ENCODE assay signal across 21 cellular contexts in the genomic region with DNA sequence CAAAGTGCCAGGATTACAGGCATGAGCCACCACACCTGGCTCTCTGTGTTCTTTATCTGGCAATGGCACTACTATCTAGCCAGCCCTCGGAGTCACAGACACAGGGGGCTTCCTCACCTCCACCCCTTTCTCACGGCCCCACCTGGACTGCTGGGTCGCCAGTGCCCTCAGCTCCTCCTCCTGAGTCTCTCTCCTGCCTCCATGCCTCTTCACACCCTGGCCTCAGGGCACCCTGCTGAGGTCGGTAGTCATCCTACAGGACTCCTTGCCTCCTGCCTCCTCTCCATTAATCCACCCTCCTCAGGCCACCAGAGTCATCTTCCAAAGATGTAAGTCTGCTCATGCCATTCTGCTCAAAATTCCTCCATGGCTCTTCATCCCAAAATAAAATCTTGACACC. TPM values are rescaled to one million over a fixed set of nuclear protein-coding genes. Genes with fewer than 3 reads are reported as not detected.
A peak's percentile ranks its signal among the peaks of the same experiment; 100 is the strongest.
DNase-seq lines count a peak whose midpoint lies in the region; ATAC-seq and TF ChIP-seq lines count a peak whose summit lies in the region.
"Had no signal": no experiment of that assay in that cellular context is flagged by ENCODE, and none has a peak within 500 bp of the region (broad histone marks: within the 10 kb centered on the region; RNA-seq: fewer than 3 reads in every experiment).

No MANE protein-coding gene starts in this region.

- no peaks in the 10 kb centered on the region for H3F3A ChIP-seq in neural progenitor cell (ENCODE audit: low read depth)

- H3K9me3 Mint-ChIP-seq in activated naive CD8-positive, alpha-beta T cell treated with anti-CD3 and anti-CD28 coated beads, Interleukin-2, amount 10 ng/mL, durations not matched to agents 7 days and 5 days, result no peaks in the 10 kb centered on the region
- H3K9me3 Mint-ChIP-seq in activated naive CD8-positive, alpha-beta T cell treated with anti-CD3 and anti-CD28 coated beads, Interleukin-2, amount 50 U/mL, for 24 hours, result no peaks in the 10 kb centered on the region
- H3K9me3 Mint-ChIP-seq in endodermal cell (peaks cover 4% of the 10 kb centered on the region), neural progenitor cell (no peaks in the 10 kb centered on the region)
- no peaks in the 10 kb centered on the region for H3K9me3 Mint-ChIP-seq in stimulated activated effector memory CD8-positive, alpha-beta T cell treated with anti-CD3 and anti-CD28 coated beads, Interleukin-12 subunit alpha, Interleukin-12 subunit beta, amount 100 ng/mL, for 72 hours

- H3K4me1 ChIP-seq in endodermal cell (ENCODE audit: control insufficient read depth, insufficient read depth, low read length) (no peaks in the 10 kb centered on the region), neural progenitor cell (peaks cover 8% of the 10 kb centered on the region)
- H3K4me1 ChIP-seq: SJCRH30 had no signal

- H3K27me3 ChIP-seq in endodermal cell (ENCODE audit: control insufficient read depth, insufficient read depth, low read length, poor library complexity, severe bottlenecking) (no peaks in the 10 kb centered on the region), neural progenitor cell (no peaks in the 10 kb centered on the region)
- H3K27me3 ChIP-seq: SJCRH30 had no signal

- peaks cover 1% of the 10 kb centered on the region for H3K36me3 Mint-ChIP-seq in activated naive CD8-positive, alpha-beta T cell treated with anti-CD3 and anti-CD28 coated beads, Interleukin-2, amount 10 ng/mL, durations not matched to agents 7 days and 5 days
- no peaks in the 10 kb centered on the region for H3K36me3 Mint-ChIP-seq in activated naive CD8-positive, alpha-beta T cell treated with anti-CD3 and anti-CD28 coated beads, Interleukin-2, amount 50 U/mL, for 24 hours (ENCODE audit: low read depth)
- H3K36me3 Mint-ChIP-seq in endodermal cell (ENCODE audit: low read depth) (no peaks in the 10 kb centered on the region), neural progenitor cell (no peaks in the 10 kb centered on the region)
- peaks cover 5% of the 10 kb centered on the region for H3K36me3 Mint-ChIP-seq in stimulated activated effector memory CD8-positive, alpha-beta T cell treated with anti-CD3 and anti-CD28 coated beads, Interleukin-12 subunit alpha, Interleukin-12 subunit beta, amount 100 ng/mL, for 72 hours

- POLR2A ChIA-PET in activated naive CD8-positive, alpha-beta T cell treated with anti-CD3 and anti-CD28 coated beads, Interleukin-2, amount 10 ng/mL, durations not matched to agents 7 days and 5 days (lab: Charles Lee), result interaction anchor here (0.5 kb wide), 1 partner anchor 104 kb away, joined by 3 read pairs; no protein-coding TSS in a partner anchor

- H3K36me3 ChIP-seq in endodermal cell (ENCODE audit: control insufficient read depth, insufficient read depth, low read length), result no peaks in the 10 kb centered on the region
- no peaks in the 10 kb centered on the region for H3K36me3 ChIP-seq in neural progenitor cell
- H3K36me3 ChIP-seq: SJCRH30 had no signal

- DNase-seq in activated naive CD8-positive, alpha-beta T cell treated with anti-CD3 and anti-CD28 coated beads, Interleukin-2, amount 10 ng/mL, durations not matched to agents 7 days and 5 days, result no peak
- DNase-seq in activated naive CD8-positive, alpha-beta T cell treated with anti-CD3 and anti-CD28 coated beads, Interleukin-2, amount 50 U/mL, for 24 hours, result no peak
- DNase-seq in endodermal cell (peak; percentile 73), neural progenitor cell (ENCODE audit: low spot score) (no peak), NCI-H446 (lab: John Stamatoyannopoulos, UW) (no peak)
- no peak for DNase-seq in stimulated activated effector memory CD8-positive, alpha-beta T cell treated with anti-CD3 and anti-CD28 coated beads, Interleukin-12 subunit alpha, Interleukin-12 subunit beta, amount 100 ng/mL, for 72 hours (ENCODE audit: low spot score in 2 of 2)
- DNase-seq: Calu3, DMS79 treated with DMSO at 0.1 percent for 48 hours, GF-D8, Kasumi-1, NCI-H1092 treated with DMSO at 0.1 percent for 48 hours, NCI-H1436, NCI-H187, NCI-H446 treated with DMSO at 0.1 percent for 48 hours, NCI-H526, NCI-H82, PC-9, SJCRH30 had no signal

- no peaks in the 10 kb centered on the region for H3K79me2 ChIP-seq in neural progenitor cell (ENCODE audit: low read depth)

- H3K27me3 Mint-ChIP-seq in activated naive CD8-positive, alpha-beta T cell treated with anti-CD3 and anti-CD28 coated beads, Interleukin-2, amount 10 ng/mL, durations not matched to agents 7 days and 5 days, result peaks cover 2% of the 10 kb centered on the region
- no peaks in the 10 kb centered on the region for H3K27me3 Mint-ChIP-seq in activated naive CD8-positive, alpha-beta T cell treated with anti-CD3 and anti-CD28 coated beads, Interleukin-2, amount 50 U/mL, for 24 hours
- H3K27me3 Mint-ChIP-seq in endodermal cell (ENCODE audit: insufficient read depth) (peaks cover 4% of the 10 kb centered on the region), neural progenitor cell (ENCODE audit: insufficient read depth, low read depth) (peaks cover 2% of the 10 kb centered on the region)

- H3K27ac ChIP-seq in endodermal cell (ENCODE audit: low read depth, low read length) (no peak overlapping the region), neural progenitor cell (no peak overlapping the region)
- H3K27ac ChIP-seq: PC-9, SJCRH30 had no signal

- ATAC-seq in activated naive CD8-positive, alpha-beta T cell treated with anti-CD3 and anti-CD28 coated beads, Interleukin-2, amount 10 ng/mL, durations not matched to agents 7 days and 5 days (ENCODE audit: low read depth), result no peak
- ATAC-seq in activated naive CD8-positive, alpha-beta T cell treated with anti-CD3 and anti-CD28 coated beads, Interleukin-2, amount 50 U/mL, for 24 hours, result no peak
- ATAC-seq in stimulated activated effector memory CD8-positive, alpha-beta T cell treated with anti-CD3 and anti-CD28 coated beads, Interleukin-12 subunit alpha, Interleukin-12 subunit beta, amount 100 ng/mL, for 72 hours, result no peak
- ATAC-seq in GM19324 (IDR thresholded peaks at IDR 0.05; ENCODE audit: low FRiP score, unreplicated experiment), result no peak
- ATAC-seq: HCT116, Right ventricle myocardium inferior had no signal

- H3K4me3 ChIP-seq in endodermal cell (ENCODE audit: low read length), result no peak overlapping the region
- no peak overlapping the region for H3K4me3 ChIP-seq in neural progenitor cell
- H3K4me3 ChIP-seq: PC-9, SJCRH30 had no signal

- no peaks in the 10 kb centered on the region for H4K20me1 ChIP-seq in neural progenitor cell (ENCODE audit: low read depth)

- TF ChIP-seq CTCF in endodermal cell (conservative IDR thresholded peaks at IDR 0.05), result no peak
- TF ChIP-seq CTCF in neural progenitor cell (IDR thresholded peaks at IDR 0.05), result no peak

- H3K9me3 ChIP-seq in endodermal cell (ENCODE audit: control insufficient read depth, low read length), result no peaks in the 10 kb centered on the region
- H3K9me3 ChIP-seq in neural progenitor cell (ENCODE audit: low read depth), result no peaks in the 10 kb centered on the region
- H3K9me3 ChIP-seq: SJCRH30 had no signal

- no peaks in the 10 kb centered on the region for H3K4me1 Mint-ChIP-seq in activated naive CD8-positive, alpha-beta T cell treated with anti-CD3 and anti-CD28 coated beads, Interleukin-2, amount 10 ng/mL, durations not matched to agents 7 days and 5 days
- H3K4me1 Mint-ChIP-seq in activated naive CD8-positive, alpha-beta T cell treated with anti-CD3 and anti-CD28 coated beads, Interleukin-2, amount 50 U/mL, for 24 hours, result no peaks in the 10 kb centered on the region
- no peaks in the 10 kb centered on the region for H3K4me1 Mint-ChIP-seq in endodermal cell
- no peaks in the 10 kb centered on the region for H3K4me1 Mint-ChIP-seq in neural progenitor cell
- H3K4me1 Mint-ChIP-seq in stimulated activated effector memory CD8-positive, alpha-beta T cell treated with anti-CD3 and anti-CD28 coated beads, Interleukin-12 subunit alpha, Interleukin-12 subunit beta, amount 100 ng/mL, for 72 hours, result peaks cover under 1% of the 10 kb centered on the region

- H3K4me3 Mint-ChIP-seq in activated naive CD8-positive, alpha-beta T cell treated with anti-CD3 and anti-CD28 coated beads, Interleukin-2, amount 10 ng/mL, durations not matched to agents 7 days and 5 days, result no peak overlapping the region
- no peak overlapping the region for H3K4me3 Mint-ChIP-seq in activated naive CD8-positive, alpha-beta T cell treated with anti-CD3 and anti-CD28 coated beads, Interleukin-2, amount 50 U/mL, for 24 hours
- H3K4me3 Mint-ChIP-seq in endodermal cell (no peak overlapping the region), neural progenitor cell (peak overlapping the region; percentile 45)
- H3K4me3 Mint-ChIP-seq in stimulated activated effector memory CD8-positive, alpha-beta T cell treated with anti-CD3 and anti-CD28 coated beads, Interleukin-12 subunit alpha, Interleukin-12 subunit beta, amount 100 ng/mL, for 72 hours, result no peak overlapping the region

- 83 to 85% methylated on average over 1 to 4 of the region's 4 CpGs for WGBS in endodermal cell (ENCODE audit: insufficient coverage in 1 of 2, insufficient read length in 1 of 2), 2 experiments

- H3K4me2 ChIP-seq in neural progenitor cell, result no peak overlapping the region
- H3K4me2 ChIP-seq: PC-9 had no signal

- no peak overlapping the region for H2AFZ ChIP-seq in neural progenitor cell (replicated peaks)
- H2AFZ ChIP-seq: PC-9 had no signal

- no peak overlapping the region for H3K9ac ChIP-seq in endodermal cell (ENCODE audit: extremely low read depth, low read length, poor library complexity, severe bottlenecking)
- H3K9ac ChIP-seq in neural progenitor cell, result no peak overlapping the region

- H3K27ac Mint-ChIP-seq in activated naive CD8-positive, alpha-beta T cell treated with anti-CD3 and anti-CD28 coated beads, Interleukin-2, amount 10 ng/mL, durations not matched to agents 7 days and 5 days, result peak overlapping the region; percentile 16
- no peak overlapping the region for H3K27ac Mint-ChIP-seq in activated naive CD8-positive, alpha-beta T cell treated with anti-CD3 and anti-CD28 coated beads, Interleukin-2, amount 50 U/mL, for 24 hours
- no peak overlapping the region for H3K27ac Mint-ChIP-seq in endodermal cell
- H3K27ac Mint-ChIP-seq in neural progenitor cell, result no peak overlapping the region
- H3K27ac Mint-ChIP-seq in stimulated activated effector memory CD8-positive, alpha-beta T cell treated with anti-CD3 and anti-CD28 coated beads, Interleukin-12 subunit alpha, Interleukin-12 subunit beta, amount 100 ng/mL, for 72 hours, result peak overlapping the region; percentile 36

RNA-seq across cellular contexts. Expression of a gene that starts 8.6 kb away (rescaled TPM):
- total RNA-seq in activated naive CD8-positive, alpha-beta T cell treated with anti-CD3 and anti-CD28 coated beads, Interleukin-2, amount 10 ng/mL, durations not matched to agents 7 days and 5 days, result 1 to 10 TPM; 1.2 TPM
- total RNA-seq in endodermal cell, result under 1 TPM; 0.84 to 0.91 TPM
- 0.89 TPM for polyA plus RNA-seq in endodermal cell (2013, experiment 1 of 2)
- polyA plus RNA-seq in endodermal cell (2013, experiment 2 of 2), result 1.0 TPM
- total RNA-seq in neural progenitor cell (ENCODE audit: low replicate concordance), result 0.30 and 1.2 TPM in 2 replicates

RNA-seq across cellular contexts. Expression of a gene that starts 55.1 kb away (rescaled TPM):
- 10 to 100 TPM; 14.1 to 14.3 TPM for total RNA-seq in activated naive CD8-positive, alpha-beta T cell treated with anti-CD3 and anti-CD28 coated beads, Interleukin-2, amount 10 ng/mL, durations not matched to agents 7 days and 5 days
- total RNA-seq in endodermal cell (1 to 10 TPM in 1 of 2 donors, under 1 TPM in 1; 0.73 to 5.5 TPM), neural progenitor cell (ENCODE audit: low replicate concordance) (3.9 and 5.3 TPM in 2 replicates)
- polyA plus RNA-seq in endodermal cell (2013, experiment 1 of 2), result 5.1 TPM
- polyA plus RNA-seq in endodermal cell (2013, experiment 2 of 2), result 6.1 TPM

Comparison
In these comparisons a context has a peak if more than half of its experiments do, and no peak if none do; other contexts are left out.
1. H3K27ac Mint-ChIP-seq: peak in activated naive CD8-positive, alpha-beta T cell treated with anti-CD3 and anti-CD28 coated beads, Interleukin-2, amount 10 ng/mL, durations not matched to agents 7 days and 5 days (single experiment) and stimulated activated effector memory CD8-positive, alpha-beta T cell treated with anti-CD3 and anti-CD28 coated beads, Interleukin-12 subunit alpha, Interleukin-12 subunit beta, amount 100 ng/mL, for 72 hours (single experiment); none in activated naive CD8-positive, alpha-beta T cell treated with anti-CD3 and anti-CD28 coated beads, Interleukin-2, amount 50 U/mL, for 24 hours (single experiment), endodermal cell (single experiment) and neural progenitor cell (single experiment).